8 cellular contexts compared by ENCODE assay signal in the genomic region with DNA sequence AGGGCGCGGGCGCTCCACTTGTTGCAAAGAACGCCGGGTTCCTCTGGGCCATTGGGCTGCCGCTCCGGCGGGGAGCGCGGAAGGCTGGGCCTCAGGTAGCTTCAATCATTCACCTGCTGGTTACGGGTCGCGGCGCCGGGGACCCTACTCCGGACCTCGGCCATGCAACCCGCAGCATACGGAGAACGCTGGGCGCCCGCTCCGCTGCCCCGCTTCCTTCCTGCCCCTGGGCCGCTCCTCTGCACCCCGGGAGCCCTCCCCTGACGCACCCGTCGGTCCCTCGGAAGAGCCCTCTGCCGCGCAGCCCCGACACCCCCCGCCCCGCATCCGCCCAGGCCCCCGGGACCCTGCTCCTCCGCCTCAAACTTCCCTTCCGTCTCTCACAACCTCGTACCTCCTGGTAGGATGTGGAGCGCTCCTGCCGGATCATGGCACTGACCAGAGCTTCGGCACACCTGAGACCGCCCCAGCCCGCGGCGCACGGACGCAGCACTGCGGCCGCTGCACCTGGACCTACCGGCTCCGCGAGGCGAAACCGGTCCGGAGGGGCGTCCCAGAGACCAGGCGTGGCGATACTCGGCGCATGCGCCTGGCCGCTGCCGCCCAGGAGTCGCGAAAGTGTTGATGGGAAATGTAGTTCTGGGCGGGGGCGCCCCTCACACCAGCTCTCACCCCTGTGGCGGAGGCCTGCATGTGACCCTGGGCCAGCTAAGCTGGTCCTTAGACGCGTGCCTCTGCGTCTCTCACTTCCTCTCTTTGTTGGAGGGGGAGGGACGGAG. TPM values are rescaled to one million over a fixed set of nuclear protein-coding genes. Genes with fewer than 3 reads are reported as not detected.
A peak's percentile ranks its signal among the peaks of the same experiment; 100 is the strongest.
DNase-seq lines count a peak whose midpoint lies in the region; ATAC-seq and TF ChIP-seq lines count a peak whose summit lies in the region.

A gene (minus strand): TSS at position 559 of the 779 bp plus-strand sequence. CDS start 129 bp downstream, at position 430.

- DNase-seq in CD1c-positive myeloid dendritic cell (ENCODE audit: extremely low spot score) (peak; percentile 97), NCI-H82 (lab: John Stamatoyannopoulos, UW) (peak; percentile 98), dorsolateral prefrontal cortex (peak; percentile 84 to 95 (median 87)), lower leg skin (ENCODE audit: low spot score in 2 of 2) (peak; percentile 81 to 97)
- peak; percentile 87 to 89 for DNase-seq in activated CD4-positive, alpha-beta T cell treated with anti-CD3 and anti-CD28 coated beads, Interleukin-2, amount 50 U/mL, for 48 hours
- DNase-seq in stimulated activated CD4-positive, alpha-beta T cell treated with anti-CD3 and anti-CD28 coated beads, Interleukin-4, amount 100 ng/mL, for 48 hours (ENCODE audit: low read depth in 2 of 2): peak; percentile 81 to 86

- H3K27ac ChIP-seq in dorsolateral prefrontal cortex: peak within 1 kb of the TSS; percentile 76 to 99 (median 95)

- peak within 1 kb of the TSS; percentile 64 to 98 (median 89) for H3K4me3 ChIP-seq in dorsolateral prefrontal cortex
- H3K4me3 ChIP-seq in lower leg skin (ENCODE audit: low read depth, poor library complexity, severe bottlenecking): peak within 1 kb of the TSS; percentile 72

- TF ChIP-seq CTCF in dorsolateral prefrontal cortex (IDR thresholded peaks at IDR 0.05 in 54 of 56, conservative IDR thresholded peaks at IDR 0.05 in 2 of 56; ENCODE audit: low read depth in 1 of 56, partially characterized antibody in 56 of 56) (peak in 38 of 56 donors; percentile 6 to 65 (median 28)), lower leg skin (IDR thresholded peaks at IDR 0.05) (no peak)

- peak; percentile 96 for ATAC-seq in GM19351 (IDR thresholded peaks at IDR 0.05; ENCODE audit: unreplicated experiment)
- peak; percentile 96 for ATAC-seq in HG03520 (IDR thresholded peaks at IDR 0.05; ENCODE audit: unreplicated experiment)

- TF ChIP-seq POLR2A in lower leg skin (IDR thresholded peaks at IDR 0.05): no peak

- WGBS in lower leg skin, 2 donors: 1% methylated on average over 46 to 50 of the region's 74 CpGs

- no peaks in the 10 kb centered on the region for H3K27me3 ChIP-seq in dorsolateral prefrontal cortex

- intact Hi-C loops in dorsolateral prefrontal cortex (cut with DNase I) (loop anchor here (2.0 to 5.0 kb wide), 4 partner anchors 18 to 128 kb away; a partner anchor contains a TSS), lower leg skin (cut with DNase I; ENCODE audit: low total_unique reads) (no loop called here)

RNA-seq across cellular contexts. Expression of the gene that starts here (rescaled TPM):
- total RNA-seq in dorsolateral prefrontal cortex (10 to 100 TPM in 118 of 120 experiments, 1 to 10 TPM in 2; 6.9 to 82.7 (median 24.1) TPM), lower leg skin (1 to 10 TPM; 2.5 to 8.6 (median 6.1) TPM)

Comparison
In these comparisons a context has a peak if more than half of its experiments do, and no peak if none do; other contexts are left out.
1. Peak in every context shown above with its lines: DNase-seq, ATAC-seq, H3K4me3 ChIP-seq and H3K27ac ChIP-seq.
2. CTCF ChIP-seq: peak in dorsolateral prefrontal cortex (38 of 56); none in lower leg skin (0 of 3).